Comparison of ENCODE assay signal across 8 cellular contexts in the genomic region with DNA sequence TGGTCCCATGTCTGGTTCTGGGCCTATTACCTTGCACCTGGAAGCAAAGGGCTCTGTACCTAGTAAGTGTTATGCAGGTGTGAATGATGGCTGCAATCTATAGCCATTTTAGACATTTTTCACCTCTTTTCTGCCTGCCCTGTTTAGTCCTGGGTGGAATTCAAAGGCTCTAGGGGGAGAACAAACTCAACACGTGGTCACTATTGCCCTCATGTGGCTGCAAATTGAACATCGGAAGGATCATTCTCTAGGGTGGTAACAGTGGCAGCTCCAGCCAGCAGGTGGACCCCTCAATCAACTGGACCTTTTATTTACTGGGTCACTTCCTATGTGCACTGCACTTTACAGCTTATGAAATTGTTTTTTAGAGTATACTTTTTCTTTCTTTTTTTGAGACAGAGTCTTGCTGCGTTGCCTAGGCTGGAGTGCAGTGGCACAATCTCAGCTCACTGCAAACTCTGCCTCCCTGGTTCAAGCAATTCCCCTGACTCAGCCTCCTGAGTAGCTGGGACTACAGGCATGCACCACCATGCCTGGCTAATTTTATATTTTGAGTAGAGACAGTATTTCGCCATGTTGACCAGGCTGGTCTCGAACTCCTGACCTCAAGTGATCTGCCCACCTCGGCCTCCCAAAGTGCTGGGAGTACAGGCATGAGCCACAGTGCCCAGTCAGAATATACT. TPM values are rescaled to one million over a fixed set of nuclear protein-coding genes. Genes with fewer than 3 reads are reported as not detected.
DNase-seq lines count a peak whose midpoint lies in the region; ATAC-seq and FAIRE-seq lines count a peak whose summit lies in the region.
"Not testable (repeated sequence)": the region's sequence is repeated elsewhere in the genome, so short reads cannot be mapped to it uniquely, and the experiment has no call there.

No MANE protein-coding gene starts in this region.

- DNase-seq in AG20443 (ENCODE audit: low spot score) (peak; percentile 81), GM18507 (ENCODE audit: extremely low spot score, insufficient read length, low read depth) (peak; percentile 59), NCI-H146 treated with DMSO at 0.1 percent for 48 hours (lab: John Stamatoyannopoulos, UW; ENCODE audit: unreplicated experiment) (peak; percentile 51), RPMI8226 (peak; percentile 70), epidermal melanocyte (ENCODE audit: insufficient read length, low spot score) (peak; percentile 64), left kidney (ENCODE audit: low read depth, low spot score) (peak; percentile 82)
- DNase-seq in activated T-cell treated with anti-CD3 and anti-CD28 coated beads, Interleukin-2, amount 50 U/mL, for 4 hours: peak; percentile 22
- peak; percentile 60 for DNase-seq in stimulated activated CD4-positive, alpha-beta T cell treated with anti-CD3 and anti-CD28 coated beads, Interleukin-15, amount 100 ng/mL, for 24 hours

- H3K4me3 Mint-ChIP-seq in activated T-cell treated with anti-CD3 and anti-CD28 coated beads, Interleukin-2, amount 50 U/mL, for 4 hours: not testable (repeated sequence)

- H3K9me3 Mint-ChIP-seq in activated T-cell treated with anti-CD3 and anti-CD28 coated beads, Interleukin-2, amount 50 U/mL, for 4 hours: not testable (repeated sequence)

- peak; percentile 87 for FAIRE-seq in GM18507 (lab: Jason Lieb, UNC)

- H3K4me1 Mint-ChIP-seq in activated T-cell treated with anti-CD3 and anti-CD28 coated beads, Interleukin-2, amount 50 U/mL, for 4 hours (ENCODE audit: low read depth): not testable (repeated sequence)

- peak; percentile 76 to 78 for ATAC-seq in activated T-cell treated with anti-CD3 and anti-CD28 coated beads, Interleukin-2, amount 50 U/mL, for 4 hours

- not testable (repeated sequence) for H3K27me3 Mint-ChIP-seq in activated T-cell treated with anti-CD3 and anti-CD28 coated beads, Interleukin-2, amount 50 U/mL, for 4 hours (ENCODE audit: low read depth)

- not testable (repeated sequence) for H3K36me3 Mint-ChIP-seq in activated T-cell treated with anti-CD3 and anti-CD28 coated beads, Interleukin-2, amount 50 U/mL, for 4 hours (ENCODE audit: insufficient read depth)

RNA-seq across cellular contexts. Expression of a gene that starts 16.6 kb away (rescaled TPM):
- total RNA-seq in activated T-cell treated with anti-CD3 and anti-CD28 coated beads, Interleukin-2, amount 50 U/mL, for 4 hours: not detected

RNA-seq across cellular contexts. Expression of a gene that starts 42.3 kb away (rescaled TPM):
- not detected for total RNA-seq in activated T-cell treated with anti-CD3 and anti-CD28 coated beads, Interleukin-2, amount 50 U/mL, for 4 hours

Comparison
In these comparisons a context has a peak if more than half of its experiments do, and no peak if none do; other contexts are left out.
1. Peak in every context shown above with its lines: DNase-seq and ATAC-seq.
2. DNase-seq: peak in every context shown above with its lines; median percentile 82 in left kidney; 81 in AG20443; 70 in RPMI8226; 64 in epidermal melanocyte; 60 in stimulated activated CD4-positive, alpha-beta T cell treated with anti-CD3 and anti-CD28 coated beads, Interleukin-15, amount 100 ng/mL, for 24 hours; 59 in GM18507; 51 in NCI-H146 treated with DMSO at 0.1 percent for 48 hours; 22 in activated T-cell treated with anti-CD3 and anti-CD28 coated beads, Interleukin-2, amount 50 U/mL, for 4 hours.